ENCODE assay signal across 9 cellular contexts in the genomic region with DNA sequence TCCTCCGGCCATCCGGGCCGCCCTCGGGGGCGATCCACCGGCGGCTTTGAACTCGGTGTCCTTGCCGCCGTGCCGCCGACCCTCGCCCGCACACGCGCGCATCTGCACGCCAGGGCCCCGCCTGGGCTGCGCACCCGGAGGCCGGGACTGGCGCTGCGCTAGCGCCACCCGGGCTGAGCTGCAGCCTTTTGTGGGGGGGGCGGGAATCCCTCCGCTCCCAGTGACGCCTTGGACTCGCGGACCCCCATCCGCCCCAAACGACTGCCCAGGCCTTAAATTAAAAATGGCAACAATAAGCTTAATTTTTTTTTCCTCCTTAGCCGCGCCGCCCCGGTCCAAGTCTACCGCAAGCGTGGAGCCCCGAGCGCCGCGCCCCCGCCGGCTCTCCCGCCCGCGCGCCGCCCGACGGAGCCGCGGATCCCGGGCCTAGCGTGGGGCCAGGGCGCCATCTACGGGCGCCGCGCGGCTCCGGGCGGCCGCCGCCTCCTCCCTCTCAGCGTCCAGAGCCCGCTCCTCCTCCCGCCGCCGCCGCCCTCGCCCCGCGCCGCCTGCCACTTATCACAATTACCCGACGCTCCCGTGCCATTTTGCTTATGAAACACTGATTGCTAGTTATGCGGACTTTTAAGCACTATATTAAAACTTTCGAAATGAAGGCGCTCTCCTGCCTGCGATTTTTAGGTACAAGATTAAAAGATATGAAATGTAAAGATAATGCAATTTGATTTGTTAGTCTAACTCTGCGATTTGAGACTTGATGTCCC. TPM values are rescaled to one million over a fixed set of nuclear protein-coding genes. Genes with fewer than 3 reads are reported as not detected.
DNase-seq lines count a peak whose midpoint lies in the region; ATAC-seq and TF ChIP-seq lines count a peak whose summit lies in the region.
"Had no signal": no experiment of that assay in that cellular context is flagged by ENCODE, and none has a peak within 500 bp of the region (broad histone marks: within the 10 kb centered on the region; RNA-seq: fewer than 3 reads in every experiment).

No MANE protein-coding gene starts in this region.

- H3K4me2 ChIP-seq in GM23338 = peak overlapping the region; percentile 86

- H3K4me3 Mint-ChIP-seq in GM23338 = peak overlapping the region; percentile 66

- DNase-seq in COLO829 (ENCODE audit: low spot score) (peak; percentile 25), GM23338 (ENCODE audit: low spot score) (peak; percentile 85), SK-MEL-5 (ENCODE audit: low read depth, low spot score) (peak; percentile 54), ecto neural progenitor cell (ENCODE audit: low spot score) (peak; percentile 82), NCI-H774 (lab: John Stamatoyannopoulos, UW) (no peak)

- H3K36me3 ChIP-seq in GM23338 (ENCODE audit: insufficient read depth) = no peaks in the 10 kb centered on the region
- no peaks in the 10 kb centered on the region for H3K36me3 ChIP-seq in mesodermal cell (ENCODE audit: control insufficient read depth, insufficient read depth, low read length)
- H3K36me3 ChIP-seq in thymus (ENCODE audit: control insufficient read depth, insufficient read depth) = no peaks in the 10 kb centered on the region
- H3K36me3 ChIP-seq: SJSA1 had no signal

- peaks cover 15% of the 10 kb centered on the region for H4K20me1 ChIP-seq in GM23338 (replicated peaks; ENCODE audit: insufficient read depth)

- H3K4me3 ChIP-seq in GM23338 = peak overlapping the region; percentile 60
- peak overlapping the region; percentile 31 for H3K4me3 ChIP-seq in mesodermal cell (ENCODE audit: extremely low read depth, insufficient read depth, low read length, poor library complexity, severe bottlenecking)
- peak overlapping the region; percentile 24 for H3K4me3 ChIP-seq in thymus (ENCODE audit: low read length)
- H3K4me3 ChIP-seq: SJSA1 had no signal

- H2AFZ ChIP-seq in GM23338 = no peak overlapping the region

- peak; percentile 32 for ATAC-seq in GM23338
- no peak for ATAC-seq in GM19455 (IDR thresholded peaks at IDR 0.05; ENCODE audit: unreplicated experiment)

- H3K36me3 Mint-ChIP-seq in GM23338 (ENCODE audit: low read depth) = no peaks in the 10 kb centered on the region

- 0 to 1% methylated on average over 41 to 47 of the region's 84 CpGs for WGBS in mesodermal cell (ENCODE audit: insufficient coverage in 2 of 2), 2 experiments
- WGBS in thymus = 1% methylated on average over 84 of the region's 84 CpGs

- in situ Hi-C loops in SK-MEL-5 (cut with HindIII; ENCODE audit: low pct_unique_long_range_greater_than_20kb, low sequenced_read_pairs) = no loop called here

- peak in 1 of 2 experiments; percentile 65; a peak in 2 of 4 replicates for TF ChIP-seq CTCF in GM23338 (conservative IDR thresholded peaks at IDR 0.05; ENCODE audit: low read depth in 2 of 2)

- H3F3A ChIP-seq in GM23338 (replicated peaks; ENCODE audit: low read depth) = peaks cover 21% of the 10 kb centered on the region

- H3K27ac Mint-ChIP-seq in GM23338 = no peak overlapping the region

- peaks cover 25% of the 10 kb centered on the region for H3K4me1 Mint-ChIP-seq in GM23338

- H3K79me2 ChIP-seq in GM23338 (replicated peaks; ENCODE audit: insufficient read depth) = no peaks in the 10 kb centered on the region

- H3K9me2 ChIP-seq in GM23338 (ENCODE audit: insufficient read depth) = no peaks in the 10 kb centered on the region

- peaks cover 33% of the 10 kb centered on the region for H3K4me1 ChIP-seq in GM23338 (ENCODE audit: insufficient read depth)
- H3K4me1 ChIP-seq in mesodermal cell (ENCODE audit: control insufficient read depth, insufficient read depth, low read length, poor library complexity, severe bottlenecking) = peaks cover 20% of the 10 kb centered on the region
- no peaks in the 10 kb centered on the region for H3K4me1 ChIP-seq in thymus (ENCODE audit: control insufficient read depth, insufficient read depth, low read length)
- H3K4me1 ChIP-seq: SJSA1 had no signal

- H3K9me3 ChIP-seq in mesodermal cell (ENCODE audit: control insufficient read depth, low read length) (no peaks in the 10 kb centered on the region), thymus (ENCODE audit: control insufficient read depth) (no peaks in the 10 kb centered on the region)

- H3K27ac ChIP-seq in GM23338 (ENCODE audit: low read depth) = no peak overlapping the region
- H3K27ac ChIP-seq in mesodermal cell (ENCODE audit: low read depth, low read length, severe bottlenecking) = no peak overlapping the region
- no peak overlapping the region for H3K27ac ChIP-seq in thymus (ENCODE audit: low read depth)
- H3K27ac ChIP-seq: SJSA1 had no signal

- H3K27me3 ChIP-seq in GM23338 (ENCODE audit: insufficient read depth) (peaks cover 89% of the 10 kb centered on the region), thymus (ENCODE audit: control insufficient read depth, insufficient read depth) (peaks cover 88% of the 10 kb centered on the region)

- H3K27me3 Mint-ChIP-seq in GM23338 (ENCODE audit: insufficient read depth, low read depth, poor library complexity) = peaks cover 76% of the 10 kb centered on the region

- no peaks in the 10 kb centered on the region; the same call in 2 of the 3 replicates for H3K9me3 Mint-ChIP-seq in GM23338

TF ChIP-seq in GM23338, 12 proteins besides CTCF, POLR2A, EP300 and RAD21:
- no peak for TF ChIP-seq NANOG (IDR thresholded peaks at IDR 0.05; ENCODE audit: borderline replicate concordance)
- peak; percentile 92 for TF ChIP-seq EZH2 (IDR thresholded peaks at IDR 0.05; ENCODE audit: low read depth, unreplicated experiment)
- TF ChIP-seq EZH2phosphoT487 (IDR thresholded peaks at IDR 0.05; ENCODE audit: unreplicated experiment) = no peak
- TF ChIP-seq, protein P1, sequence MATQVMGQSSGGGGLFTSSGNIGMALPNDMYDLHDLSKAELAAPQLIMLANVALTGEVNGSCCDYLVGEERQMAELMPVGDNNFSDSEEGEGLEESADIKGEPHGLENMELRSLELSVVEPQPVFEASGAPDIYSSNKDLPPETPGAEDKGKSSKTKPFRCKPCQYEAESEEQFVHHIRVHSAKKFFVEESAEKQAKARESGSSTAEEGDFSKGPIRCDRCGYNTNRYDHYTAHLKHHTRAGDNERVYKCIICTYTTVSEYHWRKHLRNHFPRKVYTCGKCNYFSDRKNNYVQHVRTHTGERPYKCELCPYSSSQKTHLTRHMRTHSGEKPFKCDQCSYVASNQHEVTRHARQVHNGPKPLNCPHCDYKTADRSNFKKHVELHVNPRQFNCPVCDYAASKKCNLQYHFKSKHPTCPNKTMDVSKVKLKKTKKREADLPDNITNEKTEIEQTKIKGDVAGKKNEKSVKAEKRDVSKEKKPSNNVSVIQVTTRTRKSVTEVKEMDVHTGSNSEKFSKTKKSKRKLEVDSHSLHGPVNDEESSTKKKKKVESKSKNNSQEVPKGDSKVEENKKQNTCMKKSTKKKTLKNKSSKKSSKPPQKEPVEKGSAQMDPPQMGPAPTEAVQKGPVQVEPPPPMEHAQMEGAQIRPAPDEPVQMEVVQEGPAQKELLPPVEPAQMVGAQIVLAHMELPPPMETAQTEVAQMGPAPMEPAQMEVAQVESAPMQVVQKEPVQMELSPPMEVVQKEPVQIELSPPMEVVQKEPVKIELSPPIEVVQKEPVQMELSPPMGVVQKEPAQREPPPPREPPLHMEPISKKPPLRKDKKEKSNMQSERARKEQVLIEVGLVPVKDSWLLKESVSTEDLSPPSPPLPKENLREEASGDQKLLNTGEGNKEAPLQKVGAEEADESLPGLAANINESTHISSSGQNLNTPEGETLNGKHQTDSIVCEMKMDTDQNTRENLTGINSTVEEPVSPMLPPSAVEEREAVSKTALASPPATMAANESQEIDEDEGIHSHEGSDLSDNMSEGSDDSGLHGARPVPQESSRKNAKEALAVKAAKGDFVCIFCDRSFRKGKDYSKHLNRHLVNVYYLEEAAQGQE (IDR thresholded peaks at IDR 0.05; ENCODE audit: unreplicated experiment) = no peak
- TF ChIP-seq ZNF331 (CRISPR knock-in tag; IDR thresholded peaks at IDR 0.05; ENCODE audit: low read depth) = no peak
- TF ChIP-seq JUNB (IDR thresholded peaks at IDR 0.05; ENCODE audit: unreplicated experiment) = no peak
- TF ChIP-seq POLR2AphosphoS5 (IDR thresholded peaks at IDR 0.05; ENCODE audit: low read depth) = no peak
TF ChIP-seq in GM23338: peak in this region for 1.

RNA-seq across cellular contexts. Expression of gene EBF3, which starts 7.5 kb away (rescaled TPM):
- 0.23 and 0.49 TPM in 2 replicates for total RNA-seq in GM23338 (2014; rRNA removed; shearing (Covaris generic))
- 0.12 and 0.27 TPM in 2 replicates for polyA plus RNA-seq in GM23338 (2016; fragmentation: Nextera tagmentation; extraction: Ambion mirVana)
- 23.6 TPM in 2 replicates for total RNA-seq in SK-MEL-5 (2014; rRNA removed; shearing (Covaris generic))
- polyA plus RNA-seq in SK-MEL-5 (2015; cell fraction: cytosol; rRNA removed) = 35.2 and 41.2 TPM in 2 replicates
- 49.9 and 54.8 TPM in 2 replicates for polyA plus RNA-seq in SK-MEL-5 (2015; cell fraction: nucleus; rRNA removed)
- polyA plus RNA-seq in mesodermal cell (2013, experiment 1 of 2) = 5.8 TPM
- polyA plus RNA-seq in mesodermal cell (2013, experiment 2 of 2) = 4.6 TPM
- polyA plus RNA-seq in thymus = 1.9 TPM
- total RNA-seq: SJSA1 had no signal

Comparison
In these comparisons a context has a peak if more than half of its experiments do, and no peak if none do; other contexts are left out.
1. RNA of gene EBF3, which starts 7.5 kb away (total RNA-seq): 23.6 TPM in SK-MEL-5; 0.23 to 0.49 TPM in GM23338; every median in the first group is over 10 times any median in the second.
2. Peak in every context shown above with its lines, with median percentiles within 50 percentile points of each other: H3K4me3 ChIP-seq.